1 cellular context compared by ENCODE assay signal in the genomic region with DNA sequence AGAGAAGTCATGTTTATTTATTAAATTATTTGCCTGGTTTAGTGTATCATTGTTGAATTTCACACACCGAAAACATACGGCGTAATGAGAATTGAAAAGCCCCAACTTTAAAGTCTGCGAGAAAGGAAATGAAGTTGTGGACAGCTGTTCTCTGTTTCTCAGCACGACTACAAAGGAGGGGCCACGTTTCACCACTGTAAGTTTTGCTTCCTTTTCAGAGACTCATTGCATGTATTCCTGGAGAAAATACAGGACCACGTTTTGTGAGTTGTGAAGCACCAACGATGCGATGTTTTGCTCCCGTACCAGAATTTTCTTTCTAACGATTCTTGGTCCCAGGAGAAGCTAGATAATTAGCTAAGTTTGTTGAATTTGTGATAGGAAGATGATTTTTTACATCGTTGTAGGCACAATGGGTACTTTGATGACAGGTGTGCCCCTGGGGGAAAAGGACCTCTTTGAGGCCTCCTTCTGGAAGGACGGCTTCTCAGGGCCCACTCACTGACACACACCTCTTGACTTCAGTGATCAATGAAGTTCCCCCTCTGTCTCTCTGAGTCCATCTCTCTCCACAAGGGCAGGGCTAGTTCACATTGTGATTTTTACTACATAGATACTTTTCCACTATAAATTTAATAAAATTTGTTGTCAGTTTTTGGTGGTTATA.
A peak's percentile ranks its signal among the peaks of the same experiment; 100 is the strongest.
TF ChIP-seq lines count a peak whose summit lies in the region.

No MANE protein-coding gene starts in this region.

TF ChIP-seq in GM12878, 131 proteins besides CTCF, POLR2A, EP300 and RAD21 (continued from another document and continues in another):
- TF ChIP-seq, protein P1, sequence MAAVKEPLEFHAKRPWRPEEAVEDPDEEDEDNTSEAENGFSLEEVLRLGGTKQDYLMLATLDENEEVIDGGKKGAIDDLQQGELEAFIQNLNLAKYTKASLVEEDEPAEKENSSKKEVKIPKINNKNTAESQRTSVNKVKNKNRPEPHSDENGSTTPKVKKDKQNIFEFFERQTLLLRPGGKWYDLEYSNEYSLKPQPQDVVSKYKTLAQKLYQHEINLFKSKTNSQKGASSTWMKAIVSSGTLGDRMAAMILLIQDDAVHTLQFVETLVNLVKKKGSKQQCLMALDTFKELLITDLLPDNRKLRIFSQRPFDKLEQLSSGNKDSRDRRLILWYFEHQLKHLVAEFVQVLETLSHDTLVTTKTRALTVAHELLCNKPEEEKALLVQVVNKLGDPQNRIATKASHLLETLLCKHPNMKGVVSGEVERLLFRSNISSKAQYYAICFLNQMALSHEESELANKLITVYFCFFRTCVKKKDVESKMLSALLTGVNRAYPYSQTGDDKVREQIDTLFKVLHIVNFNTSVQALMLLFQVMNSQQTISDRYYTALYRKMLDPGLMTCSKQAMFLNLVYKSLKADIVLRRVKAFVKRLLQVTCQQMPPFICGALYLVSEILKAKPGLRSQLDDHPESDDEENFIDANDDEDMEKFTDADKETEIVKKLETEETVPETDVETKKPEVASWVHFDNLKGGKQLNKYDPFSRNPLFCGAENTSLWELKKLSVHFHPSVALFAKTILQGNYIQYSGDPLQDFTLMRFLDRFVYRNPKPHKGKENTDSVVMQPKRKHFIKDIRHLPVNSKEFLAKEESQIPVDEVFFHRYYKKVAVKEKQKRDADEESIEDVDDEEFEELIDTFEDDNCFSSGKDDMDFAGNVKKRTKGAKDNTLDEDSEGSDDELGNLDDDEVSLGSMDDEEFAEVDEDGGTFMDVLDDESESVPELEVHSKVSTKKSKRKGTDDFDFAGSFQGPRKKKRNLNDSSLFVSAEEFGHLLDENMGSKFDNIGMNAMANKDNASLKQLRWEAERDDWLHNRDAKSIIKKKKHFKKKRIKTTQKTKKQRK (IDR thresholded peaks at IDR 0.05; ENCODE audit: low read depth, low read length) = no peak
- TF ChIP-seq TBL1XR1 (IDR thresholded peaks at IDR 0.05; ENCODE audit: low read depth, low read length) = peak; percentile 13; the same call in 1 of the 2 replicates
- TF ChIP-seq, protein P2, sequence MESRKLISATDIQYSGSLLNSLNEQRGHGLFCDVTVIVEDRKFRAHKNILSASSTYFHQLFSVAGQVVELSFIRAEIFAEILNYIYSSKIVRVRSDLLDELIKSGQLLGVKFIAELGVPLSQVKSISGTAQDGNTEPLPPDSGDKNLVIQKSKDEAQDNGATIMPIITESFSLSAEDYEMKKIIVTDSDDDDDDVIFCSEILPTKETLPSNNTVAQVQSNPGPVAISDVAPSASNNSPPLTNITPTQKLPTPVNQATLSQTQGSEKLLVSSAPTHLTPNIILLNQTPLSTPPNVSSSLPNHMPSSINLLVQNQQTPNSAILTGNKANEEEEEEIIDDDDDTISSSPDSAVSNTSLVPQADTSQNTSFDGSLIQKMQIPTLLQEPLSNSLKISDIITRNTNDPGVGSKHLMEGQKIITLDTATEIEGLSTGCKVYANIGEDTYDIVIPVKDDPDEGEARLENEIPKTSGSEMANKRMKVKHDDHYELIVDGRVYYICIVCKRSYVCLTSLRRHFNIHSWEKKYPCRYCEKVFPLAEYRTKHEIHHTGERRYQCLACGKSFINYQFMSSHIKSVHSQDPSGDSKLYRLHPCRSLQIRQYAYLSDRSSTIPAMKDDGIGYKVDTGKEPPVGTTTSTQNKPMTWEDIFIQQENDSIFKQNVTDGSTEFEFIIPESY (IDR thresholded peaks at IDR 0.05) = no peak
- TF ChIP-seq, protein P3, sequence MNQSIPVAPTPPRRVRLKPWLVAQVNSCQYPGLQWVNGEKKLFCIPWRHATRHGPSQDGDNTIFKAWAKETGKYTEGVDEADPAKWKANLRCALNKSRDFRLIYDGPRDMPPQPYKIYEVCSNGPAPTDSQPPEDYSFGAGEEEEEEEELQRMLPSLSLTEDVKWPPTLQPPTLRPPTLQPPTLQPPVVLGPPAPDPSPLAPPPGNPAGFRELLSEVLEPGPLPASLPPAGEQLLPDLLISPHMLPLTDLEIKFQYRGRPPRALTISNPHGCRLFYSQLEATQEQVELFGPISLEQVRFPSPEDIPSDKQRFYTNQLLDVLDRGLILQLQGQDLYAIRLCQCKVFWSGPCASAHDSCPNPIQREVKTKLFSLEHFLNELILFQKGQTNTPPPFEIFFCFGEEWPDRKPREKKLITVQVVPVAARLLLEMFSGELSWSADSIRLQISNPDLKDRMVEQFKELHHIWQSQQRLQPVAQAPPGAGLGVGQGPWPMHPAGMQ (IDR thresholded peaks at IDR 0.05; ENCODE audit: borderline replicate concordance) = no peak
- no peak for TF ChIP-seq RAD51 (IDR thresholded peaks at IDR 0.05)
- TF ChIP-seq ZNF24 (IDR thresholded peaks at IDR 0.05) = peak; percentile 88; the same call in 1 of the 2 replicates
- peak; percentile 44; the same call in 1 of the 2 replicates for TF ChIP-seq MTA2 (IDR thresholded peaks at IDR 0.05; ENCODE audit: low read depth)
- no peak for TF ChIP-seq POLR2AphosphoS2 (IDR thresholded peaks at IDR 0.05; ENCODE audit: low read depth, low read length)
- no peak for TF ChIP-seq HDGF (IDR thresholded peaks at IDR 0.05)
- TF ChIP-seq EED (IDR thresholded peaks at IDR 0.05; ENCODE audit: low read depth) = peak; percentile 68
- no peak for TF ChIP-seq BMI1 (IDR thresholded peaks at IDR 0.05; ENCODE audit: borderline replicate concordance)
- TF ChIP-seq IRF4 (IDR thresholded peaks at IDR 0.05; ENCODE audit: low read depth, low read length) = peak; percentile 50; the same call in 1 of the 2 replicates
- no peak for TF ChIP-seq HDAC2 (IDR thresholded peaks at IDR 0.05)
- TF ChIP-seq CBX5 (IDR thresholded peaks at IDR 0.05; ENCODE audit: low read depth) = no peak
- TF ChIP-seq, protein P4, sequence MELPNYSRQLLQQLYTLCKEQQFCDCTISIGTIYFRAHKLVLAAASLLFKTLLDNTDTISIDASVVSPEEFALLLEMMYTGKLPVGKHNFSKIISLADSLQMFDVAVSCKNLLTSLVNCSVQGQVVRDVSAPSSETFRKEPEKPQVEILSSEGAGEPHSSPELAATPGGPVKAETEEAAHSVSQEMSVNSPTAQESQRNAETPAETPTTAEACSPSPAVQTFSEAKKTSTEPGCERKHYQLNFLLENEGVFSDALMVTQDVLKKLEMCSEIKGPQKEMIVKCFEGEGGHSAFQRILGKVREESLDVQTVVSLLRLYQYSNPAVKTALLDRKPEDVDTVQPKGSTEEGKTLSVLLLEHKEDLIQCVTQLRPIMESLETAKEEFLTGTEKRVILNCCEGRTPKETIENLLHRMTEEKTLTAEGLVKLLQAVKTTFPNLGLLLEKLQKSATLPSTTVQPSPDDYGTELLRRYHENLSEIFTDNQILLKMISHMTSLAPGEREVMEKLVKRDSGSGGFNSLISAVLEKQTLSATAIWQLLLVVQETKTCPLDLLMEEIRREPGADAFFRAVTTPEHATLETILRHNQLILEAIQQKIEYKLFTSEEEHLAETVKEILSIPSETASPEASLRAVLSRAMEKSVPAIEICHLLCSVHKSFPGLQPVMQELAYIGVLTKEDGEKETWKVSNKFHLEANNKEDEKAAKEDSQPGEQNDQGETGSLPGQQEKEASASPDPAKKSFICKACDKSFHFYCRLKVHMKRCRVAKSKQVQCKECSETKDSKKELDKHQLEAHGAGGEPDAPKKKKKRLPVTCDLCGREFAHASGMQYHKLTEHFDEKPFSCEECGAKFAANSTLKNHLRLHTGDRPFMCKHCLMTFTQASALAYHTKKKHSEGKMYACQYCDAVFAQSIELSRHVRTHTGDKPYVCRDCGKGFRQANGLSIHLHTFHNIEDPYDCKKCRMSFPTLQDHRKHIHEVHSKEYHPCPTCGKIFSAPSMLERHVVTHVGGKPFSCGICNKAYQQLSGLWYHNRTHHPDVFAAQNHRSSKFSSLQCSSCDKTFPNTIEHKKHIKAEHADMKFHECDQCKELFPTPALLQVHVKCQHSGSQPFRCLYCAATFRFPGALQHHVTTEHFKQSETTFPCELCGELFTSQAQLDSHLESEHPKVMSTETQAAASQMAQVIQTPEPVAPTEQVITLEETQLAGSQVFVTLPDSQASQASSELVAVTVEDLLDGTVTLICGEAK (IDR thresholded peaks at IDR 0.05; ENCODE audit: borderline replicate concordance) = no peak
- no peak; the same call in 1 of the 2 replicates for TF ChIP-seq IKZF1 (conservative IDR thresholded peaks at IDR 0.05)
- TF ChIP-seq JUND (IDR thresholded peaks at IDR 0.05; ENCODE audit: low read depth, low read length) = no peak
- TF ChIP-seq, protein P5, sequence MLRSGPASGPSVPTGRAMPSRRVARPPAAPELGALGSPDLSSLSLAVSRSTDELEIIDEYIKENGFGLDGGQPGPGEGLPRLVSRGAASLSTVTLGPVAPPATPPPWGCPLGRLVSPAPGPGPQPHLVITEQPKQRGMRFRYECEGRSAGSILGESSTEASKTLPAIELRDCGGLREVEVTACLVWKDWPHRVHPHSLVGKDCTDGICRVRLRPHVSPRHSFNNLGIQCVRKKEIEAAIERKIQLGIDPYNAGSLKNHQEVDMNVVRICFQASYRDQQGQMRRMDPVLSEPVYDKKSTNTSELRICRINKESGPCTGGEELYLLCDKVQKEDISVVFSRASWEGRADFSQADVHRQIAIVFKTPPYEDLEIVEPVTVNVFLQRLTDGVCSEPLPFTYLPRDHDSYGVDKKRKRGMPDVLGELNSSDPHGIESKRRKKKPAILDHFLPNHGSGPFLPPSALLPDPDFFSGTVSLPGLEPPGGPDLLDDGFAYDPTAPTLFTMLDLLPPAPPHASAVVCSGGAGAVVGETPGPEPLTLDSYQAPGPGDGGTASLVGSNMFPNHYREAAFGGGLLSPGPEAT (IDR thresholded peaks at IDR 0.05; ENCODE audit: low read depth) = peak; percentile 48; the same call in 1 of the 2 replicates
- TF ChIP-seq MEF2A (IDR thresholded peaks at IDR 0.05; ENCODE audit: insufficient read depth, low read depth, low read length) = no peak
- peak; percentile 39; the same call in 1 of the 2 replicates for TF ChIP-seq BACH1 (IDR thresholded peaks at IDR 0.05; ENCODE audit: borderline replicate concordance)
- no peak for TF ChIP-seq EZH2 (IDR thresholded peaks at IDR 0.05; ENCODE audit: borderline replicate concordance, control insufficient read depth, low read depth, low read length)
- TF ChIP-seq TARDBP (IDR thresholded peaks at IDR 0.05; ENCODE audit: borderline replicate concordance) = no peak
- TF ChIP-seq PAX8 (IDR thresholded peaks at IDR 0.05) = no peak
- no peak for TF ChIP-seq YY1 (IDR thresholded peaks at IDR 0.05; ENCODE audit: low read depth, low read length)
- TF ChIP-seq, protein P6, sequence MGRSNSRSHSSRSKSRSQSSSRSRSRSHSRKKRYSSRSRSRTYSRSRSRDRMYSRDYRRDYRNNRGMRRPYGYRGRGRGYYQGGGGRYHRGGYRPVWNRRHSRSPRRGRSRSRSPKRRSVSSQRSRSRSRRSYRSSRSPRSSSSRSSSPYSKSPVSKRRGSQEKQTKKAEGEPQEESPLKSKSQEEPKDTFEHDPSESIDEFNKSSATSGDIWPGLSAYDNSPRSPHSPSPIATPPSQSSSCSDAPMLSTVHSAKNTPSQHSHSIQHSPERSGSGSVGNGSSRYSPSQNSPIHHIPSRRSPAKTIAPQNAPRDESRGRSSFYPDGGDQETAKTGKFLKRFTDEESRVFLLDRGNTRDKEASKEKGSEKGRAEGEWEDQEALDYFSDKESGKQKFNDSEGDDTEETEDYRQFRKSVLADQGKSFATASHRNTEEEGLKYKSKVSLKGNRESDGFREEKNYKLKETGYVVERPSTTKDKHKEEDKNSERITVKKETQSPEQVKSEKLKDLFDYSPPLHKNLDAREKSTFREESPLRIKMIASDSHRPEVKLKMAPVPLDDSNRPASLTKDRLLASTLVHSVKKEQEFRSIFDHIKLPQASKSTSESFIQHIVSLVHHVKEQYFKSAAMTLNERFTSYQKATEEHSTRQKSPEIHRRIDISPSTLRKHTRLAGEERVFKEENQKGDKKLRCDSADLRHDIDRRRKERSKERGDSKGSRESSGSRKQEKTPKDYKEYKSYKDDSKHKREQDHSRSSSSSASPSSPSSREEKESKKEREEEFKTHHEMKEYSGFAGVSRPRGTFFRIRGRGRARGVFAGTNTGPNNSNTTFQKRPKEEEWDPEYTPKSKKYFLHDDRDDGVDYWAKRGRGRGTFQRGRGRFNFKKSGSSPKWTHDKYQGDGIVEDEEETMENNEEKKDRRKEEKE (IDR thresholded peaks at IDR 0.05) = no peak
- no peak for TF ChIP-seq RELA (IDR thresholded peaks at IDR 0.05; ENCODE audit: borderline replicate concordance, partially characterized antibody)
- TF ChIP-seq, protein P7, sequence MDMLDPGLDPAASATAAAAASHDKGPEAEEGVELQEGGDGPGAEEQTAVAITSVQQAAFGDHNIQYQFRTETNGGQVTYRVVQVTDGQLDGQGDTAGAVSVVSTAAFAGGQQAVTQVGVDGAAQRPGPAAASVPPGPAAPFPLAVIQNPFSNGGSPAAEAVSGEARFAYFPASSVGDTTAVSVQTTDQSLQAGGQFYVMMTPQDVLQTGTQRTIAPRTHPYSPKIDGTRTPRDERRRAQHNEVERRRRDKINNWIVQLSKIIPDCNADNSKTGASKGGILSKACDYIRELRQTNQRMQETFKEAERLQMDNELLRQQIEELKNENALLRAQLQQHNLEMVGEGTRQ (IDR thresholded peaks at IDR 0.05; ENCODE audit: borderline replicate concordance, low read depth, low read length) = no peak
- TF ChIP-seq, protein P8, sequence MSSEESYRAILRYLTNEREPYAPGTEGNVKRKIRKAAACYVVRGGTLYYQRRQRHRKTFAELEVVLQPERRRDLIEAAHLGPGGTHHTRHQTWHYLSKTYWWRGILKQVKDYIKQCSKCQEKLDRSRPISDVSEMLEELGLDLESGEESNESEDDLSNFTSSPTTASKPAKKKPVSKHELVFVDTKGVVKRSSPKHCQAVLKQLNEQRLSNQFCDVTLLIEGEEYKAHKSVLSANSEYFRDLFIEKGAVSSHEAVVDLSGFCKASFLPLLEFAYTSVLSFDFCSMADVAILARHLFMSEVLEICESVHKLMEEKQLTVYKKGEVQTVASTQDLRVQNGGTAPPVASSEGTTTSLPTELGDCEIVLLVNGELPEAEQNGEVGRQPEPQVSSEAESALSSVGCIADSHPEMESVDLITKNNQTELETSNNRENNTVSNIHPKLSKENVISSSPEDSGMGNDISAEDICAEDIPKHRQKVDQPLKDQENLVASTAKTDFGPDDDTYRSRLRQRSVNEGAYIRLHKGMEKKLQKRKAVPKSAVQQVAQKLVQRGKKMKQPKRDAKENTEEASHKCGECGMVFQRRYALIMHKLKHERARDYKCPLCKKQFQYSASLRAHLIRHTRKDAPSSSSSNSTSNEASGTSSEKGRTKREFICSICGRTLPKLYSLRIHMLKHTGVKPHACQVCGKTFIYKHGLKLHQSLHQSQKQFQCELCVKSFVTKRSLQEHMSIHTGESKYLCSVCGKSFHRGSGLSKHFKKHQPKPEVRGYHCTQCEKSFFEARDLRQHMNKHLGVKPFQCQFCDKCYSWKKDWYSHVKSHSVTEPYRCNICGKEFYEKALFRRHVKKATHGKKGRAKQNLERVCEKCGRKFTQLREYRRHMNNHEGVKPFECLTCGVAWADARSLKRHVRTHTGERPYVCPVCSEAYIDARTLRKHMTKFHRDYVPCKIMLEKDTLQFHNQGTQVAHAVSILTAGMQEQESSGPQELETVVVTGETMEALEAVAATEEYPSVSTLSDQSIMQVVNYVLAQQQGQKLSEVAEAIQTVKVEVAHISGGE (CRISPR knock-in tag; IDR thresholded peaks at IDR 0.05) = no peak
- TF ChIP-seq CEBPB (IDR thresholded peaks at IDR 0.05; ENCODE audit: borderline replicate concordance in 1 of 2, low read depth in 2 of 2, low read length in 2 of 2) = no peak; a peak in 1 of 4 replicates
- TF ChIP-seq NBN (IDR thresholded peaks at IDR 0.05) = peak; percentile 48; the same call in 1 of the 2 replicates
- TF ChIP-seq YBX1 (IDR thresholded peaks at IDR 0.05) = no peak
- no peak for TF ChIP-seq KAT2A (conservative IDR thresholded peaks at IDR 0.05; ENCODE audit: control insufficient read depth, low read depth, low read length)
